19 cellular contexts compared by ENCODE assay signal in genomic region chr2:121129692-121130091, GRCh38.
"Had no signal": no experiment of that assay in that cellular context is flagged by ENCODE, and none has a peak within 500 bp of the region (broad histone marks: within the 10 kb centered on the region; RNA-seq: fewer than 3 reads in every experiment).

No MANE protein-coding gene starts in this region.

- H3K4me3 ChIP-seq: esophagus muscularis mucosa, left ventricle myocardium inferior, lung, neural progenitor cell, right atrium auricular region, spleen, uterus had no signal

- H3K27ac Mint-ChIP-seq: activated B cell treated with CpG ODN at 0.5 μM for 24 hours; activated naive CD4-positive, alpha-beta T cell treated with anti-CD3 and anti-CD28 coated beads, Interleukin-2, amount 50 U/mL, for 72 hours; activated T-cell treated with anti-CD3 and anti-CD28 coated beads, Interleukin-2, amount 50 U/mL, for 72 hours; natural killer cell; T-helper 17 cell; type B pancreatic cell had no signal

- H3K27ac ChIP-seq: esophagus muscularis mucosa, left ventricle myocardium inferior, neural progenitor cell, right atrium auricular region, spleen, uterus had no signal

- H3K27me3 ChIP-seq: neural progenitor cell, right atrium auricular region, uterus had no signal

- H3K4me3 Mint-ChIP-seq: activated B cell treated with CpG ODN at 0.5 μM for 24 hours; activated T-cell treated with anti-CD3 and anti-CD28 coated beads, Interleukin-2, amount 50 U/mL, for 72 hours; natural killer cell; neural progenitor cell; T-helper 17 cell; type B pancreatic cell had no signal

- ATAC-seq: activated T-cell treated with anti-CD3 and anti-CD28 coated beads, Interleukin-2, amount 50 U/mL, for 72 hours; natural killer cell; stimulated activated naive CD8-positive, alpha-beta T cell treated with anti-CD3 and anti-CD28 coated beads, Interleukin-15, Interleukin-2, amounts not matched to agents 100 U/mL and 50 U/mL, for 24 hours; T-helper 17 cell had no signal

- H3K9me3 Mint-ChIP-seq: activated B cell treated with CpG ODN at 0.5 μM for 24 hours, type B pancreatic cell had no signal

- H3K4me1 Mint-ChIP-seq: activated B cell treated with CpG ODN at 0.5 μM for 24 hours, T-helper 17 cell had no signal

- H3K36me3 Mint-ChIP-seq: activated naive CD4-positive, alpha-beta T cell treated with anti-CD3 and anti-CD28 coated beads, Interleukin-2, amount 50 U/mL, for 72 hours; natural killer cell; neural progenitor cell; type B pancreatic cell had no signal

- DNase-seq: activated B cell treated with CpG ODN at 0.5 μM for 24 hours; activated naive CD4-positive, alpha-beta T cell; activated T-cell treated with anti-CD3 and anti-CD28 coated beads for 4 hours; activated T-cell treated with anti-CD3 and anti-CD28 coated beads, Interleukin-2, amount 50 U/mL, for 72 hours; cortex of kidney; foreskin melanocyte; left ventricle myocardium inferior; natural killer cell; spleen; stimulated activated naive CD8-positive, alpha-beta T cell treated with anti-CD3 and anti-CD28 coated beads, Interleukin-15, Interleukin-2, amounts not matched to agents 100 U/mL and 50 U/mL, for 24 hours; T-helper 17 cell; T1000; uterus had no signal

- H3K36me3 ChIP-seq: esophagus muscularis mucosa, left ventricle myocardium inferior, neural progenitor cell, right atrium auricular region, spleen, uterus had no signal

- H3K4me2 ChIP-seq: neural progenitor cell had no signal

- H3K9ac ChIP-seq: neural progenitor cell had no signal

- H3K4me1 ChIP-seq: esophagus muscularis mucosa, left ventricle myocardium inferior, neural progenitor cell, right atrium auricular region, spleen, uterus had no signal

- H3K9me3 ChIP-seq: esophagus muscularis mucosa, left ventricle myocardium inferior, right atrium auricular region, spleen, uterus had no signal

- H2AFZ ChIP-seq: neural progenitor cell had no signal
